23 cellular contexts compared by ENCODE assay signal in the genomic region with DNA sequence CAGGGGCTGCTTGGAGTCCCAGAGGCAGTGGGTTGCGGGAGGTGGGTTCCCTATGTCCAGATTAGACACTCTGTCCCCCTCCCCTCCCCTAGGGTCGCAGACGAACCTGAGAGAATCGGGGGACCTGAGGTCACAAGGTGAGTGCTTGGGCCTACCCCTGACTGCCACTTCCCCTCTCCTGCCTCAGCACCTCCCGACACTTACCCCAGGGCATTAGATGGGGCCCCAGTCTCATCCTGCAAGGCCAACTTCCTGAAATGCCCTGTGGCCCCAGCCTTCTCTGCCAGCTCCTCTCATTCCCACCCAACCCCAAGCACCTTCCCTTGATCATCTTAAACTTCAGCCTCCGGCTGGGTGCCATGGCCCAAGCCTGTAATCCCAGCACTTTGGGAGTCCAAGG. TPM values are rescaled to one million over a fixed set of nuclear protein-coding genes. Genes with fewer than 3 reads are reported as not detected.
DNase-seq lines count a peak whose midpoint lies in the region; ATAC-seq and TF ChIP-seq lines count a peak whose summit lies in the region.
"Had no signal": no experiment of that assay in that cellular context is flagged by ENCODE, and none has a peak within 500 bp of the region (broad histone marks: within the 10 kb centered on the region; RNA-seq: fewer than 3 reads in every experiment).

No MANE protein-coding gene starts in this region.

- H3K27ac ChIP-seq in HEK293 (ENCODE audit: extremely low read depth, low read depth, low read length) (0 out of 2 replicates have a peak overlapping the region, but pooled peaks have one; percentile 3), SJCRH30 (peak overlapping the region; percentile 52; the same call in 1 of the 2 replicates), ascending aorta (no peak overlapping the region)
- H3K27ac ChIP-seq: BLaER1, C4-2B had no signal

- H3K4me3 Mint-ChIP-seq in endothelial cell (ENCODE audit: unreplicated experiment): peak overlapping the region; percentile 69
- H3K4me3 Mint-ChIP-seq: B cell; CD4-positive, CD25-positive, alpha-beta regulatory T cell; CD8-positive, alpha-beta T cell; GM23338; H9; HFFc6 had no signal

- DNase-seq in SJCRH30 (no peak), endothelial cell (ENCODE audit: low spot score) (no peak), amygdala (lab: John Stamatoyannopoulos, UW) (no peak), KBM-7 (no peak), ascending aorta (ENCODE audit: low spot score in 2 of 2) (no peak)
- DNase-seq: Caco-2; CD4-positive, CD25-positive, alpha-beta regulatory T cell; CD8-positive, alpha-beta T cell; DMS153; EL; GDM1; H9; HFFc6 had no signal

- H3K27me3 Mint-ChIP-seq in endothelial cell (ENCODE audit: unreplicated experiment): peaks cover 13% of the 10 kb centered on the region
- H3K27me3 Mint-ChIP-seq: B cell; CD4-positive, CD25-positive, alpha-beta regulatory T cell had no signal

- intact Hi-C loops in ascending aorta (cut with DNase I): no loop called here

- POLR2A ChIA-PET in HEK293 (lab: Yijun Ruan, JAX): interaction anchor here (0.6 kb wide), 1 partner anchor 14 kb away, joined by 4 read pairs; no protein-coding TSS in a partner anchor

- H3K27me3 ChIP-seq in SJCRH30: no peaks in the 10 kb centered on the region
- H3K27me3 ChIP-seq in ascending aorta: no peaks in the 10 kb centered on the region
- H3K27me3 ChIP-seq: BLaER1 had no signal

- H3K9me3 ChIP-seq in HEK293 (ENCODE audit: control insufficient read depth, insufficient read depth, low read depth, low read length): no peaks in the 10 kb centered on the region
- no peaks in the 10 kb centered on the region for H3K9me3 ChIP-seq in SJCRH30 (replicated peaks)
- H3K9me3 ChIP-seq in ascending aorta: no peaks in the 10 kb centered on the region
- H3K9me3 ChIP-seq: BLaER1 had no signal

- peaks cover 23 to 60% of the 10 kb centered on the region in 2 experiments for H3K36me3 ChIP-seq in HEK293 (ENCODE audit: control insufficient read depth in 2 of 2, insufficient read depth in 1 of 2, low read length in 2 of 2)
- peaks cover 6% of the 10 kb centered on the region; the same call in 1 of the 2 replicates for H3K36me3 ChIP-seq in SJCRH30
- peaks cover 6 to 42% of the 10 kb centered on the region in 2 donors for H3K36me3 ChIP-seq in ascending aorta

- H3K36me3 Mint-ChIP-seq in endothelial cell (ENCODE audit: low read depth, unreplicated experiment): peaks cover 51% of the 10 kb centered on the region

- H3K4me1 Mint-ChIP-seq in endothelial cell (ENCODE audit: unreplicated experiment): peaks cover 8% of the 10 kb centered on the region
- H3K4me1 Mint-ChIP-seq: B cell had no signal

- no peak overlapping the region for H3K4me3 ChIP-seq in HEK293 (ENCODE audit: low read depth, low read length)
- H3K4me3 ChIP-seq in SJCRH30: no peak overlapping the region
- no peak overlapping the region for H3K4me3 ChIP-seq in ascending aorta
- H3K4me3 ChIP-seq: BLaER1, GM12878, GM23338 had no signal

- ATAC-seq in GM21360 (IDR thresholded peaks at IDR 0.05; ENCODE audit: unreplicated experiment): no peak
- ATAC-seq: CD8-positive, alpha-beta T cell; GM12878 had no signal

- no peak for TF ChIP-seq CTCF in HEK293 (tag by site-specific recombination; IDR thresholded peaks at IDR 0.05)
- TF ChIP-seq CTCF in endothelial cell (IDR thresholded peaks at IDR 0.05; ENCODE audit: unreplicated experiment): no peak
- TF ChIP-seq CTCF in ascending aorta (IDR thresholded peaks at IDR 0.05): no peak

- CTCF ChIA-PET in HEK293 (lab: Yijun Ruan, JAX): no interaction called here

- H3K4me1 ChIP-seq in HEK293 (ENCODE audit: control insufficient read depth, insufficient read depth, low read length) (no peaks in the 10 kb centered on the region), SJCRH30 (no peaks in the 10 kb centered on the region), ascending aorta (no peaks in the 10 kb centered on the region)
- H3K4me1 ChIP-seq: BLaER1 had no signal

- H3K9me3 Mint-ChIP-seq in endothelial cell (ENCODE audit: unreplicated experiment): no peaks in the 10 kb centered on the region
- H3K9me3 Mint-ChIP-seq: CD8-positive, alpha-beta T cell had no signal

- no peak overlapping the region for H3K27ac Mint-ChIP-seq in endothelial cell (ENCODE audit: unreplicated experiment)
- H3K27ac Mint-ChIP-seq: B cell; CD4-positive, CD25-positive, alpha-beta regulatory T cell; CD8-positive, alpha-beta T cell; GM23338; HFFc6 had no signal

- in situ Hi-C loops in KBM-7 (cut with MboI; ENCODE audit: low pct_unique_long_range_greater_than_20kb, low sequenced_read_pairs): no loop called here

TF ChIP-seq in HEK293, 187 proteins besides CTCF, POLR2A, EP300 and RAD21:
- TF ChIP-seq ZFP41 (tag by site-specific recombination; IDR thresholded peaks at IDR 0.05; ENCODE audit: borderline replicate concordance) (no peak), ZNF404 (tag by site-specific recombination; IDR thresholded peaks at IDR 0.05) (no peak), KLF10 (tag by site-specific recombination; IDR thresholded peaks at IDR 0.05) (no peak), KLF9 (tag by site-specific recombination; IDR thresholded peaks at IDR 0.05; ENCODE audit: low read depth) (no peak), ZNF121 (tag by site-specific recombination; IDR thresholded peaks at IDR 0.05) (no peak), ZNF48 (tag by site-specific recombination; IDR thresholded peaks at IDR 0.05) (no peak), ZNF146 (tag by site-specific recombination; IDR thresholded peaks at IDR 0.05) (no peak), KLF17 (tag by site-specific recombination; IDR thresholded peaks at IDR 0.05) (no peak)

RNA-seq across cellular contexts. Expression of gene CKM, which starts 23.0 kb away (rescaled TPM):
- 3.9 and 4.6 TPM in 2 replicates for total RNA-seq in SJCRH30 (2014; rRNA removed; shearing (Covaris generic))
- total RNA-seq in endothelial cell (ENCODE audit: unreplicated experiment) (not detected), ascending aorta (not detected)
- total RNA-seq: A172; A673; B cell; Caco-2; CD4-positive, CD25-positive, alpha-beta regulatory T cell; CD8-positive, alpha-beta T cell; GM23338; H4; H9; HFFc6 had no signal

RNA-seq across cellular contexts. Expression of gene KLC3, which starts 40.8 kb away (rescaled TPM):
- not detected in 2 replicates for total RNA-seq in SJCRH30 (2014; rRNA removed; shearing (Covaris generic))
- total RNA-seq in endothelial cell (ENCODE audit: unreplicated experiment): 0.44 TPM
- total RNA-seq in ascending aorta: not detected
- total RNA-seq: A172; B cell; CD8-positive, alpha-beta T cell; H4; HFFc6 had no signal

RNA-seq across cellular contexts. Expression of gene MARK4, which starts 48.6 kb away (rescaled TPM):
- 16.5 and 16.8 TPM in 2 replicates for total RNA-seq in SJCRH30 (2014; rRNA removed; shearing (Covaris generic))
- total RNA-seq in endothelial cell (ENCODE audit: unreplicated experiment) (165 TPM), ascending aorta (22.8 TPM)

RNA-seq across cellular contexts. Expression of gene EXOC3L2, which starts 54.5 kb away (rescaled TPM):
- 0.13 TPM in 1 of 2 replicates, not detected in the other for total RNA-seq in SJCRH30 (2014; rRNA removed; shearing (Covaris generic))
- total RNA-seq in endothelial cell (ENCODE audit: unreplicated experiment) (5.5 TPM), ascending aorta (33.5 TPM)
- total RNA-seq: A172; A673; B cell; Caco-2; CD4-positive, CD25-positive, alpha-beta regulatory T cell; CD8-positive, alpha-beta T cell; GM12878; H4 had no signal

Comparison
In these comparisons a context has a peak if more than half of its experiments do, and no peak if none do; other contexts are left out.
1. H3K27ac ChIP-seq: peak in HEK293 (single experiment) and SJCRH30 (single experiment); none in ascending aorta (0 of 2).